In genomic region chr12:132827763-132828703, GRCh38 we compare ENCODE assay signal across 1 cellular context.
A peak's percentile ranks its signal among the peaks of the same experiment; 100 is the strongest.
TF ChIP-seq lines count a peak whose summit lies in the region.

No MANE protein-coding gene starts in this region.

TF ChIP-seq in K562, 482 proteins besides CTCF, POLR2A, EP300 and RAD21 (continues in another document):
- TF ChIP-seq TCF15 (CRISPR knock-in tag; IDR thresholded peaks at IDR 0.05) (no peak), FOXM1 (IDR thresholded peaks at IDR 0.05; ENCODE audit: low read depth) (no peak), FOXM1 (CRISPR knock-in tag; IDR thresholded peaks at IDR 0.05; ENCODE audit: low read depth) (no peak), E4F1 (CRISPR knock-in tag; IDR thresholded peaks at IDR 0.05; ENCODE audit: borderline replicate concordance) (no peak), SREBF1 (IDR thresholded peaks at IDR 0.05; ENCODE audit: borderline replicate concordance, low read depth, low read length) (no peak), ETS1 (conservative IDR thresholded peaks at IDR 0.05; ENCODE audit: control insufficient read depth, low read depth, low read length) (no peak), ETS2 (tag; IDR thresholded peaks at IDR 0.05; ENCODE audit: borderline replicate concordance, poor library complexity, severe bottlenecking) (no peak), SUPT5H (IDR thresholded peaks at IDR 0.05) (no peak; the same call in none of the 2 replicates), ZNF121 (CRISPR knock-in tag; conservative IDR thresholded peaks at IDR 0.05) (peak; percentile 95), NR3C1 (CRISPR knock-in tag; IDR thresholded peaks at IDR 0.05) (no peak), TFAP4 (CRISPR knock-in tag; IDR thresholded peaks at IDR 0.05; ENCODE audit: borderline replicate concordance) (peak; percentile 64; the same call in 1 of the 2 replicates), CBFB (CRISPR knock-in tag; IDR thresholded peaks at IDR 0.05) (no peak), ZBTB49 (CRISPR knock-in tag; IDR thresholded peaks at IDR 0.05; ENCODE audit: borderline replicate concordance) (no peak), WHSC1 (IDR thresholded peaks at IDR 0.05; ENCODE audit: low read length) (no peak), VEZF1 (CRISPR knock-in tag; IDR thresholded peaks at IDR 0.05) (no peak), MCM3 (IDR thresholded peaks at IDR 0.05) (no peak), CTCFL (IDR thresholded peaks at IDR 0.05; ENCODE audit: borderline replicate concordance, insufficient read depth, low read depth, low read length, poor library complexity, severe bottlenecking) (no peak), SMARCE1 (IDR thresholded peaks at IDR 0.05) (0 out of 2 replicates have a peak, but pooled peaks have one; percentile 16), KLF1 (tag; IDR thresholded peaks at IDR 0.05) (no peak), POLR2G (IDR thresholded peaks at IDR 0.05; ENCODE audit: low read depth, low read length) (peak; percentile 86), ZZZ3 (IDR thresholded peaks at IDR 0.05) (no peak), ZNF707 (CRISPR knock-in tag; conservative IDR thresholded peaks at IDR 0.05) (no peak), ZNF511 (CRISPR knock-in tag; IDR thresholded peaks at IDR 0.05) (no peak), FOXO4 (CRISPR knock-in tag; IDR thresholded peaks at IDR 0.05) (no peak), SETDB1 (IDR thresholded peaks at IDR 0.05; ENCODE audit: low read length) (no peak), BDP1 (IDR thresholded peaks at IDR 0.05; ENCODE audit: insufficient read depth, insufficient read length) (no peak), MAFG (tag; conservative IDR thresholded peaks at IDR 0.05) (peak; percentile 88), TAF7 (tag; IDR thresholded peaks at IDR 0.05) (no peak), CHD4 (IDR thresholded peaks at IDR 0.05; ENCODE audit: insufficient read depth, insufficient replicate concordance, low read depth, low read length, poor library complexity, severe bottlenecking) (no peak), MTF1 (CRISPR knock-in tag; IDR thresholded peaks at IDR 0.05; ENCODE audit: borderline replicate concordance) (no peak), BRF1 (IDR thresholded peaks at IDR 0.05; ENCODE audit: borderline replicate concordance, extremely low read depth, insufficient read length) (no peak), ZNF518B (CRISPR knock-in tag; IDR thresholded peaks at IDR 0.05) (no peak), ZBTB5 (IDR thresholded peaks at IDR 0.05) (no peak), ERF (CRISPR knock-in tag; IDR thresholded peaks at IDR 0.05) (no peak), ZC3H4 (CRISPR knock-in tag; IDR thresholded peaks at IDR 0.05; ENCODE audit: borderline replicate concordance) (0 out of 2 replicates have a peak, but pooled peaks have one; percentile 60), CREBBP (IDR thresholded peaks at IDR 0.05; ENCODE audit: low read depth, low read length) (no peak), RBM14 (IDR thresholded peaks at IDR 0.05; ENCODE audit: borderline replicate concordance, insufficient read depth, low read depth, low read length) (no peak), KLF6 (CRISPR knock-in tag; IDR thresholded peaks at IDR 0.05; ENCODE audit: borderline replicate concordance) (no peak)
